8 cellular contexts compared by ENCODE assay signal in the genomic region with DNA sequence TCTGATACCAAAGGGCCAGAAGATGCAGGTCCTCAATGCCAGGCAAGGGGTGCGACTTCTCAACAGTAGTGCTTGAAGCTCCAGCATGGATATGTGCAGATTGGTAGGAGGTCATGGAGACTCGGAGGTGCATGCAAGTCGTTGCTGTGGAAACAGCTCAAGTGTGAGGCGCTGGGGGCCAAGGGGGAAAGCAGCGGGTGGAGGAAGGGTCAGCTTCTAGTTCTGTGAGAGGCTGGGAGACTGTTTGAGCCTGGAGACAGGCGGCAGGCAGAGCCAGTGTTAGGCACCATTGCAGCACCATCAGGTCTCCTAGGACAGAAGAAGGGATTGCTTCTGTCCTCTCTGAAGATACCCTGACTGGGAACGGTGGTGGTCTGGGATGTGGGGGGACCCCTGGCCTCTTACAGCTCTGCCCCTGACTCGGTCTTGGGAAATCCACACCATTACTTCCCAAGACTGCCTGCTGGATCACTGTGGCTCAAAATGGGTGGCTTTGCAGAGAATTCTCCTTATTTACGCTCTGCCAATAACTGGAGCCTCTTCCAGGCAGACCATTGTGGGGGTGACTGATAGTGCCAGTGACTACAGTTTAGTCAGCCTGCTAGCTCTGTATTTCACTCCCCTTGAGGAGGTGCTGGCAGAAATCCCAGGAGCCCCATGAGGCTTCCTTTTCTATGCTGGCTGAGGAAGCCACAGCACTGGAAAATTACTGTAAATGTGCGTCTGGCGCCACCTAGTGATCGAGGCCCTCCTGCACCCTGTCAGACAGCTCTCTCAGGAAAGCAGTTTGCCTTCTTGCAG. TPM values are rescaled to one million over a fixed set of nuclear protein-coding genes. Genes with fewer than 3 reads are reported as not detected.
DNase-seq lines count a peak whose midpoint lies in the region; ATAC-seq lines count a peak whose summit lies in the region.

No MANE protein-coding gene starts in this region.

- H3K27me3 Mint-ChIP-seq in activated CD4-positive, alpha-beta memory T cell treated with anti-CD3 and anti-CD28 coated beads for 36 hours: peaks cover 2% of the 10 kb centered on the region

- no peak overlapping the region for H3K4me3 Mint-ChIP-seq in activated CD4-positive, alpha-beta memory T cell treated with anti-CD3 and anti-CD28 coated beads for 36 hours

- no peaks in the 10 kb centered on the region for H3K4me1 Mint-ChIP-seq in activated CD4-positive, alpha-beta memory T cell treated with anti-CD3 and anti-CD28 coated beads for 36 hours (ENCODE audit: low read depth)

- intact Hi-C loops in activated CD4-positive, alpha-beta memory T cell treated with anti-CD3 and anti-CD28 coated beads for 36 hours (cut with micrococcal nuclease): loop anchor here (1.0 kb wide), 1 partner anchor 456 kb away; no protein-coding TSS in a partner anchor

- POLR2A ChIA-PET in activated CD4-positive, alpha-beta memory T cell treated with anti-CD3 and anti-CD28 coated beads for 36 hours (lab: Charles Lee): no interaction called here

- peak; percentile 61 for ATAC-seq in HG03565 (IDR thresholded peaks at IDR 0.05; ENCODE audit: unreplicated experiment)

- DNase-seq in SHP77 (lab: John Stamatoyannopoulos, UW) (peak; percentile 64 to 67), SHP77 treated with DMSO at 0.1 percent for 48 hours (lab: John Stamatoyannopoulos, UW) (no peak), NCI-H526 treated with DMSO at 0.1 percent for 48 hours (lab: John Stamatoyannopoulos, UW) (peak; percentile 68), medulla oblongata (ENCODE audit: extremely low spot score) (peak; percentile 89)
- DNase-seq in activated CD4-positive, alpha-beta memory T cell treated with anti-CD3 and anti-CD28 coated beads for 36 hours: peak; percentile 78
- peak; percentile 8 for DNase-seq in effector CD8-positive, alpha-beta T cell (lab: John Stamatoyannopoulos, UW)
- peak; percentile 49 to 54 for DNase-seq in stimulated activated CD8-positive, alpha-beta memory T cell treated with anti-CD3 and anti-CD28 coated beads, Interleukin-2, amount 100 ng/mL, for 48 hours (ENCODE audit: low read depth in 2 of 2)

- H3K9me3 Mint-ChIP-seq in activated CD4-positive, alpha-beta memory T cell treated with anti-CD3 and anti-CD28 coated beads for 36 hours: no peaks in the 10 kb centered on the region

- no peaks in the 10 kb centered on the region for H3K36me3 Mint-ChIP-seq in activated CD4-positive, alpha-beta memory T cell treated with anti-CD3 and anti-CD28 coated beads for 36 hours

- H3K27ac Mint-ChIP-seq in activated CD4-positive, alpha-beta memory T cell treated with anti-CD3 and anti-CD28 coated beads for 36 hours: no peak overlapping the region

- CTCF ChIA-PET in activated CD4-positive, alpha-beta memory T cell treated with anti-CD3 and anti-CD28 coated beads for 36 hours (lab: Charles Lee): interaction anchor here (0.7 to 8.0 kb wide), 15 partner anchors 9 to 619 kb away, joined by 3 to 136 read pairs (median 4); no protein-coding TSS in a partner anchor

RNA-seq across cellular contexts. Expression of a gene that starts 46.3 kb away (rescaled TPM):
- total RNA-seq in activated CD4-positive, alpha-beta memory T cell treated with anti-CD3 and anti-CD28 coated beads for 36 hours: 1 to 10 TPM; 4.2 to 4.4 TPM
